8 cellular contexts compared by ENCODE assay signal in genomic region chrX:120604359-120604782, GRCh38. TPM values are rescaled to one million over a fixed set of nuclear protein-coding genes. Genes with fewer than 3 reads are reported as not detected.
A peak's percentile ranks its signal among the peaks of the same experiment; 100 is the strongest.
DNase-seq lines count a peak whose midpoint lies in the region; ATAC-seq and TF ChIP-seq lines count a peak whose summit lies in the region.

No MANE protein-coding gene starts in this region.

- TF ChIP-seq CTCF in right atrium auricular region (IDR thresholded peaks at IDR 0.05): no peak

- H3K36me3 ChIP-seq in adipocyte (ENCODE audit: control insufficient read depth, insufficient read depth, low read length, severe bottlenecking) (peaks cover 14% of the 10 kb centered on the region), right atrium auricular region (no peaks in the 10 kb centered on the region), rectal smooth muscle tissue (ENCODE audit: control insufficient read depth, insufficient read depth, low read length) (no peaks in the 10 kb centered on the region)

- peak overlapping the region; percentile 78 to 85 for H3K27ac ChIP-seq in right atrium auricular region
- peak overlapping the region; percentile 80 for H3K27ac ChIP-seq in rectal smooth muscle tissue (ENCODE audit: low read depth, low read length)

- no peak for ATAC-seq in HG03108 (IDR thresholded peaks at IDR 0.05; ENCODE audit: unreplicated experiment)

- H3K9ac ChIP-seq in adipocyte (ENCODE audit: low read length) (peak overlapping the region; percentile 90), rectal smooth muscle tissue (ENCODE audit: low read length) (peak overlapping the region; percentile 57)

- DNase-seq in CD1c-positive myeloid dendritic cell (ENCODE audit: extremely low spot score) (peak; percentile 39), GM19240 (ENCODE audit: insufficient read length, low spot score) (peak; percentile 18), HPDE6-E6E7 (ENCODE audit: extremely low spot score) (peak; percentile 4), OCI-M1 (lab: John Stamatoyannopoulos, UW) (peak; percentile 56), adipocyte (ENCODE audit: low read depth) (peak; percentile 45), right atrium auricular region (ENCODE audit: low spot score) (no peak)

- H3K4me1 ChIP-seq in adipocyte (ENCODE audit: control insufficient read depth, insufficient read depth, low read length) (peaks cover 10% of the 10 kb centered on the region), right atrium auricular region (no peaks in the 10 kb centered on the region), rectal smooth muscle tissue (ENCODE audit: control insufficient read depth, insufficient read depth, low read length) (peaks cover 7% of the 10 kb centered on the region)

- H3K4me3 ChIP-seq in adipocyte (ENCODE audit: low read length) (peak overlapping the region; percentile 85), right atrium auricular region (peak overlapping the region; percentile 52 to 55), rectal smooth muscle tissue (ENCODE audit: low read length) (peak overlapping the region; percentile 82)

- H3K9me3 ChIP-seq in adipocyte (ENCODE audit: control insufficient read depth, low read length) (no peaks in the 10 kb centered on the region), right atrium auricular region (no peaks in the 10 kb centered on the region)

- H3K27me3 ChIP-seq in adipocyte (replicated peaks; ENCODE audit: control insufficient read depth, insufficient read depth, low read length): no peaks in the 10 kb centered on the region
- H3K27me3 ChIP-seq in right atrium auricular region: no peaks in the 10 kb centered on the region
- H3K27me3 ChIP-seq in rectal smooth muscle tissue (ENCODE audit: control insufficient read depth, insufficient read depth, low read length): no peaks in the 10 kb centered on the region

RNA-seq across cellular contexts. Expression of gene MCTS1, which starts 0.5 kb away (rescaled TPM):
- total RNA-seq in right atrium auricular region: 10 to 100 TPM; 17.2 to 25.3 TPM

RNA-seq across cellular contexts. Expression of gene C1GALT1C1, which starts 25.5 kb away (rescaled TPM):
- total RNA-seq in right atrium auricular region: 10 to 100 TPM; 24.0 to 31.4 TPM

RNA-seq across cellular contexts. Expression of gene CUL4B, which starts 43.6 kb away (rescaled TPM):
- total RNA-seq in right atrium auricular region: 10 to 100 TPM; 19.1 to 19.6 TPM
